8 cellular contexts compared by ENCODE assay signal in genomic region chr14:75123991-75124390, GRCh38. TPM values are rescaled to one million over a fixed set of nuclear protein-coding genes. Genes with fewer than 3 reads are reported as not detected.
DNase-seq lines count a peak whose midpoint lies in the region; ATAC-seq and TF ChIP-seq lines count a peak whose summit lies in the region.

No MANE protein-coding gene starts in this region.

- in situ Hi-C loops in GM13977 (cut with MboI; ENCODE audit: low pct_unique_long_range_greater_than_20kb, low sequenced_read_pairs, unreplicated experiment) (no loop called here), SK-MEL-5 (cut with HindIII; ENCODE audit: low pct_unique_long_range_greater_than_20kb, low sequenced_read_pairs) (no loop called here)

- ATAC-seq in GM19328 (IDR thresholded peaks at IDR 0.05; ENCODE audit: unreplicated experiment) (no peak), GM21619 (IDR thresholded peaks at IDR 0.05; ENCODE audit: unreplicated experiment) (no peak), GM19397 (IDR thresholded peaks at IDR 0.05; ENCODE audit: unreplicated experiment) (no peak), GM18867 (IDR thresholded peaks at IDR 0.05; ENCODE audit: unreplicated experiment) (no peak)

- TF ChIP-seq CTCF in GM13977 (IDR thresholded peaks at IDR 0.05; ENCODE audit: extremely low read depth, insufficient read depth, missing control alignments) = no peak

- DNase-seq in GM13977 (ENCODE audit: low spot score) = peak; percentile 32
- DNase-seq in SK-MEL-5 (ENCODE audit: low read depth, low spot score) = peak; percentile 85
- peak; percentile 99 for DNase-seq in dermis blood vessel endothelial cell
- DNase-seq in renal cortical epithelial cell (ENCODE audit: low read depth) = peak; percentile 89

RNA-seq across cellular contexts. Expression of gene NEK9, which starts 2.9 kb away (rescaled TPM):
- total RNA-seq in SK-MEL-5 (2014; rRNA removed; shearing (Covaris generic)) = 55.0 and 56.5 TPM in 2 replicates
- 47.6 and 56.0 TPM in 2 replicates for polyA plus RNA-seq in SK-MEL-5 (2015; cell fraction: cytosol; rRNA removed)
- 109 and 122 TPM in 2 replicates for polyA plus RNA-seq in SK-MEL-5 (2015; cell fraction: nucleus; rRNA removed)
- total RNA-seq in dermis blood vessel endothelial cell (49.9 and 62.4 TPM in 2 replicates), renal cortical epithelial cell (20.1 and 81.5 TPM in 2 replicates)

RNA-seq across cellular contexts. Expression of gene TMED10, which starts 52.4 kb away (rescaled TPM):
- 941 and 955 TPM in 2 replicates for total RNA-seq in SK-MEL-5 (2014; rRNA removed; shearing (Covaris generic))
- 658 and 752 TPM in 2 replicates for polyA plus RNA-seq in SK-MEL-5 (2015; cell fraction: cytosol; rRNA removed)
- polyA plus RNA-seq in SK-MEL-5 (2015; cell fraction: nucleus; rRNA removed) = 105 and 106 TPM in 2 replicates
- total RNA-seq in dermis blood vessel endothelial cell = 271 and 313 TPM in 2 replicates
- 304 and 361 TPM in 2 replicates for total RNA-seq in renal cortical epithelial cell

RNA-seq across cellular contexts. Expression of gene ZC2HC1C, which starts 54.5 kb away (rescaled TPM):
- total RNA-seq in SK-MEL-5 (2014; rRNA removed; shearing (Covaris generic)) = 3.9 and 4.6 TPM in 2 replicates
- 2.1 and 3.9 TPM in 2 replicates for polyA plus RNA-seq in SK-MEL-5 (2015; cell fraction: cytosol; rRNA removed)
- polyA plus RNA-seq in SK-MEL-5 (2015; cell fraction: nucleus; rRNA removed) = 3.4 and 6.1 TPM in 2 replicates
- total RNA-seq in dermis blood vessel endothelial cell (0.34 and 0.84 TPM in 2 replicates), renal cortical epithelial cell (1.6 and 4.7 TPM in 2 replicates)

Comparison
In these comparisons a context has a peak if more than half of its experiments do, and no peak if none do; other contexts are left out.
1. DNase-seq: peak in every context shown above with its lines; median percentile 99 in dermis blood vessel endothelial cell; 89 in renal cortical epithelial cell; 85 in SK-MEL-5; 32 in GM13977.